Comparison of ENCODE assay signal across 8 cellular contexts in genomic region chr11:61899146-61899841, GRCh38. TPM values are rescaled to one million over a fixed set of nuclear protein-coding genes. Genes with fewer than 3 reads are reported as not detected.
A peak's percentile ranks its signal among the peaks of the same experiment; 100 is the strongest.
DNase-seq lines count a peak whose midpoint lies in the region; ATAC-seq, FAIRE-seq and TF ChIP-seq lines count a peak whose summit lies in the region.

No MANE protein-coding gene starts in this region.

- H3K4me3 Mint-ChIP-seq in activated B cell treated with CpG ODN at 0.5 μM for 24 hours, result no peak overlapping the region

- no peak overlapping the region for H3K4me3 ChIP-seq in breast epithelium
- no peak overlapping the region for H3K4me3 ChIP-seq in kidney (ENCODE audit: low read length in 2 of 2)

- H3K9me3 Mint-ChIP-seq in activated B cell treated with CpG ODN at 0.5 μM for 24 hours, result no peaks in the 10 kb centered on the region

- intact Hi-C loops in activated B cell treated with CpG ODN at 0.5 μM for 24 hours (cut with micrococcal nuclease) (loop anchor here (1.0 to 2.0 kb wide), 7 partner anchors 8 to 183 kb away; partner anchors contain the start of gene FADS3), breast epithelium (cut with DNase I; ENCODE audit: low total_unique reads) (loop anchor here (2.0 kb wide), 1 partner anchor 50 kb away; no protein-coding TSS in a partner anchor), kidney (cut with DNase I) (loop anchor here (5.0 kb wide), 1 partner anchor 183 kb away; no protein-coding TSS in a partner anchor)

- peak; percentile 66 for ATAC-seq in HG03108 (IDR thresholded peaks at IDR 0.05; ENCODE audit: unreplicated experiment)
- ATAC-seq in activated B cell treated with CpG ODN at 0.5 μM for 24 hours (ENCODE audit: low read depth), result peak; percentile 99
- no peak for ATAC-seq in GM18519 (IDR thresholded peaks at IDR 0.05; ENCODE audit: low FRiP score, unreplicated experiment)

- no peaks in the 10 kb centered on the region for H3K36me3 Mint-ChIP-seq in activated B cell treated with CpG ODN at 0.5 μM for 24 hours (ENCODE audit: low read depth)

- H3K27ac ChIP-seq in breast epithelium, result peak overlapping the region; percentile 73 to 88
- no peak overlapping the region for H3K27ac ChIP-seq in kidney (ENCODE audit: low read depth in 2 of 2, low read length in 2 of 2)

- H3K27me3 Mint-ChIP-seq in activated B cell treated with CpG ODN at 0.5 μM for 24 hours, result no peaks in the 10 kb centered on the region

- H3K4me1 Mint-ChIP-seq in activated B cell treated with CpG ODN at 0.5 μM for 24 hours, result peaks cover 22% of the 10 kb centered on the region

- no peak for TF ChIP-seq POLR2A in breast epithelium (IDR thresholded peaks at IDR 0.05)

- H3K27me3 ChIP-seq in breast epithelium, result no peaks in the 10 kb centered on the region

- in situ Hi-C loops in GM13977 (cut with MboI; ENCODE audit: low pct_unique_long_range_greater_than_20kb, low sequenced_read_pairs, unreplicated experiment), result no loop called here

- TF ChIP-seq CTCF in GM13977 (IDR thresholded peaks at IDR 0.05; ENCODE audit: extremely low read depth, insufficient read depth, missing control alignments) (peak; percentile 99), activated B cell treated with CpG ODN at 0.5 μM for 24 hours (IDR thresholded peaks at IDR 0.05) (peak; percentile 90), breast epithelium (IDR thresholded peaks at IDR 0.05) (peak; percentile 99 to 100 (median 99)), kidney (IDR thresholded peaks at IDR 0.05; ENCODE audit: borderline replicate concordance, extremely low read depth, insufficient read depth) (peak; percentile 99)

- POLR2A ChIA-PET in activated B cell treated with CpG ODN at 0.5 μM for 24 hours (lab: Charles Lee), result interaction anchor here (0.6 to 3.4 kb wide), 10 partner anchors 9 to 183 kb away, joined by 3 to 22 read pairs (median 3); partner anchors contain the start of gene FTH1

- CTCF ChIA-PET in activated B cell treated with CpG ODN at 0.5 μM for 24 hours (lab: Charles Lee), result interaction anchor here (0.6 to 16.5 kb wide), 47 partner anchors 8 to 224 kb away, joined by 3 to 298 read pairs (median 4); partner anchors contain the start of genes BEST1, FEN1, FTH1 and TMEM258

- H3K9me3 ChIP-seq in breast epithelium (no peaks in the 10 kb centered on the region), kidney (ENCODE audit: control insufficient read depth in 1 of 2, low read length in 2 of 2) (no peaks in the 10 kb centered on the region)

- no peak overlapping the region for H3K9ac ChIP-seq in kidney (ENCODE audit: low read length in 2 of 2)

- DNase-seq in GM13977 (ENCODE audit: low spot score) (peak; percentile 96), NCI-H345 (lab: John Stamatoyannopoulos, UW) (peak; percentile 76), activated B cell treated with CpG ODN at 0.5 μM for 24 hours (peak; percentile 97), breast epithelium (ENCODE audit: low spot score in 2 of 2) (peak; percentile 62 to 84), kidney (peak; percentile 92)
- peak; percentile 90 for DNase-seq in stimulated activated CD4-positive, alpha-beta T cell treated with anti-CD3 and anti-CD28 coated beads, Interleukin-1b, Interleukin-23, amount 100 ng/mL, for 48 hours

- H3K36me3 ChIP-seq in breast epithelium (no peaks in the 10 kb centered on the region), kidney (ENCODE audit: control insufficient read depth in 1 of 2, insufficient read depth in 2 of 2, low read length in 2 of 2) (peaks cover 0 to 8% of the 10 kb centered on the region in 2 donors)

- H3K4me1 ChIP-seq in breast epithelium (peaks cover 0 to 4% of the 10 kb centered on the region in 2 donors), kidney (ENCODE audit: control insufficient read depth in 1 of 2, insufficient read depth in 1 of 2, low read depth in 1 of 2, low read length in 2 of 2) (peaks cover 6% of the 10 kb centered on the region in 2 donors)

- H3K27ac Mint-ChIP-seq in activated B cell treated with CpG ODN at 0.5 μM for 24 hours, result peak overlapping the region; percentile 50

- FAIRE-seq in kidney (lab: Jason Lieb, UNC), result no peak

RNA-seq across cellular contexts. Expression of gene FADS3, which starts 7.9 kb away (rescaled TPM):
- total RNA-seq in activated B cell treated with CpG ODN at 0.5 μM for 24 hours (121 and 135 TPM in 2 replicates), breast epithelium (100 to 1,000 TPM in 2 of 3 donors, 10 to 100 TPM in 1; 38.8 to 156 (median 112) TPM), kidney (58.2 TPM)
- 20.5 TPM for polyA plus RNA-seq in kidney (ENCODE audit: insufficient read depth, low read depth, low replicate concordance)

RNA-seq across cellular contexts. Expression of gene RAB3IL1, which starts 18.1 kb away (rescaled TPM):
- total RNA-seq in activated B cell treated with CpG ODN at 0.5 μM for 24 hours (not detected in 2 replicates), breast epithelium (10 to 100 TPM; 11.7 to 27.9 (median 22.6) TPM), kidney (14.6 TPM)
- 27.8 TPM for polyA plus RNA-seq in kidney (ENCODE audit: insufficient read depth, low read depth, low replicate concordance)

RNA-seq across cellular contexts. Expression of gene BEST1, which starts 50.9 kb away (rescaled TPM):
- 0.16 and 0.44 TPM in 2 replicates for total RNA-seq in activated B cell treated with CpG ODN at 0.5 μM for 24 hours
- 10 to 100 TPM in 1 of 3 donors, 1 to 10 TPM in 2; 3.7 to 10.1 (median 5.9) TPM for total RNA-seq in breast epithelium
- total RNA-seq in kidney, result 7.1 TPM
- polyA plus RNA-seq in kidney (ENCODE audit: insufficient read depth, low read depth, low replicate concordance), result 0.62 TPM

Comparison
In these comparisons a context has a peak if more than half of its experiments do, and no peak if none do; other contexts are left out.
1. H3K27ac ChIP-seq: peak in breast epithelium (2 of 2); none in kidney (0 of 2).
2. RNA of gene RAB3IL1, which starts 18.1 kb away (total RNA-seq): 11.7 to 27.9 TPM in breast epithelium and 14.6 TPM in kidney (single experiment); not detected in activated B cell treated with CpG ODN at 0.5 μM for 24 hours; every median in the first group is over 10 times any median in the second.
3. Peak in every context shown above with its lines, with median percentiles within 50 percentile points of each other: DNase-seq and CTCF ChIP-seq.